ENCODE assay signal across 17 cellular contexts in genomic region chr6:33912177-33912576, GRCh38.
"Had no signal": no experiment of that assay in that cellular context is flagged by ENCODE, and none has a peak within 500 bp of the region (broad histone marks: within the 10 kb centered on the region; RNA-seq: fewer than 3 reads in every experiment).

No MANE protein-coding gene starts in this region.

- H3K27ac ChIP-seq: breast epithelium, coronary artery, heart right ventricle, psoas muscle, skin epidermis, tibial nerve, VCaP had no signal

- H3K36me3 ChIP-seq: breast epithelium, heart right ventricle, tibial nerve had no signal

- ATAC-seq: heart right ventricle, left cardiac atrium, psoas muscle, right cardiac atrium had no signal

- H3K9me3 Mint-ChIP-seq: activated T-helper 1 cell treated with anti-CD3 and anti-CD28 coated beads, Interleukin-12 subunit alpha, Interleukin-12 subunit beta, Interleukin-2, Interleukin-4 antibody, amounts not matched to agents 30 ng/mL and 10 ng/mL and 1 ng/mL, durations not matched to agents 14 hours and 24 hours and 36 hours; neural crest cell; stimulated activated naive CD8-positive, alpha-beta T cell treated with anti-CD3 and anti-CD28 coated beads, Interleukin-15, Interleukin-2, amounts not matched to agents 100 ng/mL and 50 ng/mL, for 24 hours had no signal

- H3K27me3 ChIP-seq: breast epithelium, tibial nerve had no signal

- H3K4me3 ChIP-seq: breast epithelium, coronary artery, heart right ventricle, psoas muscle, skin epidermis, tibial nerve had no signal

- DNase-seq: activated CD4-positive, alpha-beta T cell treated with anti-CD3 and anti-CD28 coated beads, Interleukin-2, amount 50 U/mL, for 4 hours; activated CD4-positive, CD25-positive, alpha-beta regulatory T cell treated with anti-CD3 and anti-CD28 coated beads, Interleukin-2, amount 50 U/mL, for 72 hours; erythroblast; heart right ventricle; left cardiac atrium; psoas muscle; right cardiac atrium; SW 1271; T-helper 2 cell had no signal

- H3K9me3 ChIP-seq: breast epithelium, heart right ventricle, psoas muscle, tibial nerve had no signal

- H3K27ac Mint-ChIP-seq: activated T-helper 1 cell treated with anti-CD3 and anti-CD28 coated beads, Interleukin-12 subunit alpha, Interleukin-12 subunit beta, Interleukin-2, Interleukin-4 antibody, amounts not matched to agents 30 ng/mL and 10 ng/mL and 1 ng/mL, durations not matched to agents 14 hours and 24 hours and 36 hours had no signal

- H3K27me3 Mint-ChIP-seq: stimulated activated naive CD8-positive, alpha-beta T cell treated with anti-CD3 and anti-CD28 coated beads, Interleukin-15, Interleukin-2, amounts not matched to agents 100 ng/mL and 50 ng/mL, for 24 hours had no signal

- H3K4me1 ChIP-seq: breast epithelium, psoas muscle, tibial nerve had no signal

- H3K4me3 Mint-ChIP-seq: activated T-helper 1 cell treated with anti-CD3 and anti-CD28 coated beads, Interleukin-12 subunit alpha, Interleukin-12 subunit beta, Interleukin-2, Interleukin-4 antibody, amounts not matched to agents 30 ng/mL and 10 ng/mL and 1 ng/mL, durations not matched to agents 14 hours and 24 hours and 36 hours; neural crest cell; stimulated activated naive CD8-positive, alpha-beta T cell treated with anti-CD3 and anti-CD28 coated beads, Interleukin-15, Interleukin-2, amounts not matched to agents 100 ng/mL and 50 ng/mL, for 24 hours had no signal
